33 cellular contexts compared by ENCODE assay signal in genomic region chr3:53496984-53497383, GRCh38. TPM values are rescaled to one million over a fixed set of nuclear protein-coding genes. Genes with fewer than 3 reads are reported as not detected.
DNase-seq lines count a peak whose midpoint lies in the region; ATAC-seq, FAIRE-seq and TF ChIP-seq lines count a peak whose summit lies in the region.
"Had no signal": no experiment of that assay in that cellular context is flagged by ENCODE, and none has a peak within 500 bp of the region (broad histone marks: within the 10 kb centered on the region; RNA-seq: fewer than 3 reads in every experiment).

No MANE protein-coding gene starts in this region.

- RAD21 ChIA-PET in GM12878 (lab: Charles Lee; ENCODE audit: unreplicated experiment) = no interaction called here

- H3K4me3 ChIP-seq in NB4 (ENCODE audit: low read depth, low read length) (no peak overlapping the region), GM12878 (no peak overlapping the region), ascending aorta (no peak overlapping the region)
- H3K4me3 ChIP-seq: HAP-1, heart left ventricle had no signal

- CTCF ChIA-PET in GM12878 (lab: Yijun Ruan, JAX) = interaction anchor here (0.6 to 1.7 kb wide), 3 partner anchors 11 to 58 kb away, joined by 3 to 4 read pairs (median 3); no protein-coding TSS in a partner anchor

- H3K9me3 ChIP-seq in GM12878 (replicated peaks; ENCODE audit: control insufficient read depth, insufficient read depth, low read length) = no peaks in the 10 kb centered on the region
- no peaks in the 10 kb centered on the region for H3K9me3 ChIP-seq in ascending aorta
- H3K9me3 ChIP-seq: BE2C, HAP-1, heart left ventricle, tibial nerve had no signal

- no peak for TF ChIP-seq RAD21 in GM12878 (IDR thresholded peaks at IDR 0.05; ENCODE audit: insufficient read depth, low read depth, low read length)

- in situ Hi-C loops in GM12878 (cut with MboI) = no loop called here

- H3K4me1 ChIP-seq in GM12878 (ENCODE audit: control insufficient read depth, insufficient read depth, low read length) (no peaks in the 10 kb centered on the region), ascending aorta (peaks cover 9 to 15% of the 10 kb centered on the region in 2 donors)
- H3K4me1 ChIP-seq: BE2C, HAP-1 had no signal

- no peak for ATAC-seq in GM12878
- no peak for ATAC-seq in HG03039 (IDR thresholded peaks at IDR 0.05; ENCODE audit: unreplicated experiment)
- ATAC-seq: esophagus mucosa; heart left ventricle; HepG2; naive thymus-derived CD4-positive, alpha-beta T cell; Right ventricle myocardium inferior had no signal

- intact Hi-C loops in GM12878 (cut with micrococcal nuclease; ENCODE audit: unreplicated experiment) = no loop called here
- intact Hi-C loops in ascending aorta (cut with DNase I) = no loop called here

- H3K36me3 ChIP-seq in GM12878 (ENCODE audit: control insufficient read depth in 2 of 2, insufficient read depth in 2 of 2, low read length in 1 of 2) (no peaks in the 10 kb centered on the region), ascending aorta (no peaks in the 10 kb centered on the region)
- H3K36me3 ChIP-seq: BE2C, HAP-1, heart left ventricle, tibial nerve, WERI-Rb-1 had no signal

- H4K20me1 ChIP-seq in GM12878 (ENCODE audit: control insufficient read depth, insufficient read depth) = no peaks in the 10 kb centered on the region

- H2AFZ ChIP-seq in GM12878 (ENCODE audit: control insufficient read depth, low read depth, low read length) = no peak overlapping the region

- BruUV-seq in GM12878 (replicated peaks; lab: Mats Ljungman, UMichigan) = no TSS peak

- SMC1A ChIA-PET in GM12878 (lab: Charles Lee; ENCODE audit: uncharacterized antibody, unreplicated experiment) = interaction anchor here (1.4 kb wide), 1 partner anchor 172 kb away, joined by 3 read pairs; no protein-coding TSS in a partner anchor

- H3K9ac ChIP-seq in GM12878 (ENCODE audit: control insufficient read depth, insufficient read depth, low read length) = no peak overlapping the region

- H3K27ac ChIP-seq in GM12878 (ENCODE audit: control insufficient read depth, insufficient read depth) = no peak overlapping the region
- H3K27ac ChIP-seq in ascending aorta = no peak overlapping the region
- H3K27ac ChIP-seq: heart left ventricle, WERI-Rb-1 had no signal

- TF ChIP-seq POLR2A in NB4 (IDR thresholded peaks at IDR 0.05; ENCODE audit: extremely low read depth, insufficient read length) (no peak), GM12878 (IDR thresholded peaks at IDR 0.05; ENCODE audit: low read depth, low read length) (no peak)

- TF ChIP-seq CTCF in NB4 (IDR thresholded peaks at IDR 0.05; ENCODE audit: low read depth, low read length) (no peak), GM12878 (IDR thresholded peaks at IDR 0.05 in 2 of 3, conservative IDR thresholded peaks at IDR 0.05 in 1 of 3; ENCODE audit: control insufficient read depth in 2 of 3, extremely low read depth in 1 of 3, insufficient read depth in 1 of 3, low read depth in 3 of 3, low read length in 3 of 3) (no peak), ascending aorta (IDR thresholded peaks at IDR 0.05) (no peak)

- WGBS in GM12878 (ENCODE audit: insufficient coverage, insufficient replicate concordance, low lambda C conversion rate, missing lambda C conversion rate) = 30% methylated on average over 5 of the region's 5 CpGs

- TF ChIP-seq EP300 in GM12878 (IDR thresholded peaks at IDR 0.05; ENCODE audit: borderline replicate concordance in 1 of 2, control insufficient read depth in 1 of 2, low read depth in 2 of 2, low read length in 2 of 2) = no peak

- H3K4me2 ChIP-seq in GM12878 (ENCODE audit: control insufficient read depth, insufficient read depth) = no peak overlapping the region

- no peak for FAIRE-seq in GM12878 (lab: Jason Lieb, UNC)
- FAIRE-seq: HepG2 had no signal

- DNase-seq in CD1c-positive myeloid dendritic cell (ENCODE audit: extremely low spot score) (peak; percentile 5), NB4 (ENCODE audit: low read depth) (peak; percentile 31), GM12878 (ENCODE audit: low read depth, low spot score) (no peak), medulla oblongata (ENCODE audit: extremely low spot score) (peak; percentile 60), inferior parietal cortex (ENCODE audit: extremely low spot score) (no peak), ascending aorta (ENCODE audit: low spot score in 2 of 2) (no peak)
- no peak for DNase-seq in activated T-cell treated with anti-CD3 and anti-CD28 coated beads, Interleukin-2, amount 50 U/mL, for 48 hours
- DNase-seq: ACHN; activated CD4-positive, alpha-beta T cell treated with anti-CD3 and anti-CD28 coated beads for 48 hours; activated gamma-delta T cell treated with Interleukin-2 at 50 U/mL for 16 hours; activated T-cell treated with anti-CD3 and anti-CD28 coated beads, Interleukin-2, amount 50 U/mL, for 24 hours; BE2C; caudate nucleus; COR-L47; heart left ventricle; naive thymus-derived CD4-positive, alpha-beta T cell; NCI-H1092 treated with DMSO at 0.1 percent for 48 hours; NCI-H1694 treated with DMSO at 0.1 percent for 48 hours; NCI-H446 treated with DMSO at 0.1 percent for 48 hours; NCI-H82; occipital lobe; stimulated activated CD4-positive, alpha-beta T cell treated with anti-CD3 and anti-CD28 coated beads, Interleukin-4, amount 100 ng/mL, for 24 hours; SW 1271; T1000; WERI-Rb-1 had no signal

- POLR2A ChIA-PET in GM12878 (lab: Charles Lee) = no interaction called here

- H3K27me3 ChIP-seq in GM12878 (replicated peaks in 1 of 2; ENCODE audit: control insufficient read depth in 2 of 2, insufficient read depth in 2 of 2, low read length in 1 of 2) (peaks cover 7 to 20% of the 10 kb centered on the region in 2 experiments), ascending aorta (peaks cover 8% of the 10 kb centered on the region)

- no peaks in the 10 kb centered on the region for H3K79me2 ChIP-seq in GM12878 (ENCODE audit: control insufficient read depth, insufficient read depth, low read length)

TF ChIP-seq in GM12878, 131 proteins besides CTCF, POLR2A, EP300 and RAD21 (continues in another document):
- TF ChIP-seq ZNF687 (IDR thresholded peaks at IDR 0.05) = no peak

RNA-seq across cellular contexts. Expression of gene CACNA1D, which starts 2.6 kb away (rescaled TPM):
- total RNA-seq in GM12878 (2013; cell fraction: nucleolus; rRNA removed) = 33.0 and 37.2 TPM in 2 replicates
- total RNA-seq in GM12878 (2014; rRNA removed) (1.6 and 1.7 TPM in 2 replicates), GM12878 (2014; rRNA removed; fragmentation: Illumina TruSeq; extraction: Trizol) (1.6 and 1.9 TPM in 2 replicates), GM12878 (2021) (2.6 and 2.7 TPM in 2 replicates), ascending aorta (0.43 TPM)
- polyA plus RNA-seq in GM12878 (2011; ENCODE audit: low read depth) = 0.51 TPM
- polyA plus RNA-seq in GM12878 (2011; rRNA removed) (21.1 and 24.4 TPM in 2 replicates), GM12878 (2014; fragmentation: Illumina TruSeq; extraction: Trizol) (2.0 and 3.2 TPM in 2 replicates), GM12878 (2014; fragmentation: Nextera tagmentation; extraction: Ambion mirVana) (under 1 TPM; 0.48 to 0.77 TPM), GM12878 (2014; rRNA removed) (1.3 and 2.0 TPM in 2 replicates), GM12878 (2016; fragmentation: Nextera tagmentation; extraction: Ambion mirVana) (under 1 TPM; 0.21 to 0.44 TPM)
- 10.3 and 10.5 TPM in 2 replicates for polyA plus RNA-seq in GM12878 (2011; cell fraction: cytosol; rRNA removed)
- 63.6 and 84.9 TPM in 2 replicates for polyA plus RNA-seq in GM12878 (2011; cell fraction: nucleus; rRNA removed)
- polyA plus RNA-seq in GM12878 (2012) = 0.88 and 1.7 TPM in 2 replicates
- polyA minus RNA-seq in GM12878 (2011; rRNA and poly(A)+ RNA removed) = 66.7 and 68.7 TPM in 2 replicates
- polyA minus RNA-seq in GM12878 (2011; cell fraction: cytosol; rRNA and poly(A)+ RNA removed) = 4.5 and 7.7 TPM in 2 replicates
- 65.9 and 93.0 TPM in 2 replicates for polyA minus RNA-seq in GM12878 (2011; cell fraction: nucleus; rRNA and poly(A)+ RNA removed)
- total RNA-seq: fibroblast of villous mesenchyme, pulmonary artery endothelial cell had no signal
- polyA plus RNA-seq: naive thymus-derived CD4-positive, alpha-beta T cell had no signal

Comparison
In these comparisons a context has a peak if more than half of its experiments do, and no peak if none do; other contexts are left out.
1. DNase-seq: peak in CD1c-positive myeloid dendritic cell (single experiment), NB4 (single experiment) and medulla oblongata (single experiment); none in GM12878 (single experiment), inferior parietal cortex (single experiment), ascending aorta (0 of 2) and activated T-cell treated with anti-CD3 and anti-CD28 coated beads, Interleukin-2, amount 50 U/mL, for 48 hours (0 of 2).